ENCODE assay signal across 1 cellular context in the genomic region with DNA sequence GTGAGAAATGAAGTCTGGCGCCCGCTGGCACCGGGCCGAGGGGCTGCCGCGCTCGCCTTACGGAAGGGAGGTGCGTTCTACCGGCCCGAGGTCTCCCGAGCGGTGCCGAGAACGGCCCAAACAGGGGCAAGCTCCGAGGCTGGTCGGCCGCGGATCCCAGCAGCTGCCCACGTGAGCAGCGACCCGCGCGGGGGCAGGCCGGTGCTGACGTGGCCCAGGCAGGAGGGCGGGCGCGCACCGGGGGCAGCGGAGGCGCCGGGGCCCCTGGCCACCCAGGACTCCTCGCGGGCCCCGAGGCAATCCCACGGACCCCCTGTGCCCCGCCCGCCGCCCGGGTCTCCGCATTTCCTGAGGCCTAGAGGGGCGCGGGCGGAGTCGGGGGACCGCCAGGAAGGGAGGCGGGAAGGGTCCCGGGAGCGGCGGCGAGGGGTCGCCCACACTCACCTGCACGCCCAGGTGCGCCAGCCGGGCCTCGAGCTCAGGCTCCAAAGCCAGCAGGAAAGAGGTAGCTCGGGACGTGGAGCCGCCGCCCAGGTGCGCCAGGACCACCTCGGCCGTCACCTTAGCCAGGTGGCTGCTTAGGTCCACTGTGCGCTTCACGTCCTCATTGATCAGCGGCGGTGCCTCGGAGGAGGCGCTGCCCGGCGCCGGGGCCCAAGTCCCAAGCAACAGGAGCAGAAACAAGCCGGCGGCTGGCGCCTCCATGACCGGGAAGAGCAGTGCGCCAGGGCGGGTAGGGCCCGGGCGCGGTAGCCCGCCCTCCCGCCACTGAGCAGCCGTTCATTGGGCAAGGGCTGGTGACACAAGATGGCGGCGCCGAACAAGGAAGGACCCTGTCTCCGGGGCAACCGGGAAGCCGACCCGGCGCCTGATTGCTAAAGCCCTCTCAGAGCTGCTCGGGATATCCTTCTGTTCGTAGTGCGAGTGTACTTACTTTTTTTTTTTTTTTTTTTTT.
TF ChIP-seq lines count a peak whose summit lies in the region.

Gene RPN1 (minus strand): TSS at position 723 of the 955 bp plus-strand sequence. CDS start 18 bp downstream, at position 705.

TF ChIP-seq in GM12878, 131 proteins besides CTCF, POLR2A, EP300 and RAD21 (continued from another document and continues in another):
- TF ChIP-seq CBX3 (IDR thresholded peaks at IDR 0.05; ENCODE audit: borderline replicate concordance, low read depth), result no peak
- TF ChIP-seq, protein P1, sequence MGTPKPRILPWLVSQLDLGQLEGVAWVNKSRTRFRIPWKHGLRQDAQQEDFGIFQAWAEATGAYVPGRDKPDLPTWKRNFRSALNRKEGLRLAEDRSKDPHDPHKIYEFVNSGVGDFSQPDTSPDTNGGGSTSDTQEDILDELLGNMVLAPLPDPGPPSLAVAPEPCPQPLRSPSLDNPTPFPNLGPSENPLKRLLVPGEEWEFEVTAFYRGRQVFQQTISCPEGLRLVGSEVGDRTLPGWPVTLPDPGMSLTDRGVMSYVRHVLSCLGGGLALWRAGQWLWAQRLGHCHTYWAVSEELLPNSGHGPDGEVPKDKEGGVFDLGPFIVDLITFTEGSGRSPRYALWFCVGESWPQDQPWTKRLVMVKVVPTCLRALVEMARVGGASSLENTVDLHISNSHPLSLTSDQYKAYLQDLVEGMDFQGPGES (IDR thresholded peaks at IDR 0.05), result no peak
- TF ChIP-seq BMI1 (IDR thresholded peaks at IDR 0.05; ENCODE audit: borderline replicate concordance), result peak; percentile 90
- no peak for TF ChIP-seq MAX (IDR thresholded peaks at IDR 0.05; ENCODE audit: low read depth, low read length)
- TF ChIP-seq SMARCA5 (IDR thresholded peaks at IDR 0.05), result no peak
- peak; percentile 91 for TF ChIP-seq POLR2AphosphoS5 (IDR thresholded peaks at IDR 0.05; ENCODE audit: low read length)
- 0 out of 4 replicates have a peak, but pooled peaks of 1 of the 2 experiments have one; percentile 76 for TF ChIP-seq SRF (IDR thresholded peaks at IDR 0.05; ENCODE audit: low read depth in 2 of 2, low read length in 2 of 2)
- TF ChIP-seq, protein P2, sequence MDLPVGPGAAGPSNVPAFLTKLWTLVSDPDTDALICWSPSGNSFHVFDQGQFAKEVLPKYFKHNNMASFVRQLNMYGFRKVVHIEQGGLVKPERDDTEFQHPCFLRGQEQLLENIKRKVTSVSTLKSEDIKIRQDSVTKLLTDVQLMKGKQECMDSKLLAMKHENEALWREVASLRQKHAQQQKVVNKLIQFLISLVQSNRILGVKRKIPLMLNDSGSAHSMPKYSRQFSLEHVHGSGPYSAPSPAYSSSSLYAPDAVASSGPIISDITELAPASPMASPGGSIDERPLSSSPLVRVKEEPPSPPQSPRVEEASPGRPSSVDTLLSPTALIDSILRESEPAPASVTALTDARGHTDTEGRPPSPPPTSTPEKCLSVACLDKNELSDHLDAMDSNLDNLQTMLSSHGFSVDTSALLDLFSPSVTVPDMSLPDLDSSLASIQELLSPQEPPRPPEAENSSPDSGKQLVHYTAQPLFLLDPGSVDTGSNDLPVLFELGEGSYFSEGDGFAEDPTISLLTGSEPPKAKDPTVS (IDR thresholded peaks at IDR 0.05; ENCODE audit: low read depth, low read length), result no peak
- peak; percentile 36; the same call in 1 of the 2 replicates for TF ChIP-seq CHD2 (IDR thresholded peaks at IDR 0.05; ENCODE audit: borderline replicate concordance, low read depth, low read length)
- TF ChIP-seq CBX5 (IDR thresholded peaks at IDR 0.05; ENCODE audit: low read depth), result no peak
- no peak for TF ChIP-seq SUPT20H (IDR thresholded peaks at IDR 0.05; ENCODE audit: borderline replicate concordance, control insufficient read depth, low read depth, low read length)
- TF ChIP-seq HDAC2 (IDR thresholded peaks at IDR 0.05), result no peak
- no peak for TF ChIP-seq YBX1 (IDR thresholded peaks at IDR 0.05)
- TF ChIP-seq, protein P3, sequence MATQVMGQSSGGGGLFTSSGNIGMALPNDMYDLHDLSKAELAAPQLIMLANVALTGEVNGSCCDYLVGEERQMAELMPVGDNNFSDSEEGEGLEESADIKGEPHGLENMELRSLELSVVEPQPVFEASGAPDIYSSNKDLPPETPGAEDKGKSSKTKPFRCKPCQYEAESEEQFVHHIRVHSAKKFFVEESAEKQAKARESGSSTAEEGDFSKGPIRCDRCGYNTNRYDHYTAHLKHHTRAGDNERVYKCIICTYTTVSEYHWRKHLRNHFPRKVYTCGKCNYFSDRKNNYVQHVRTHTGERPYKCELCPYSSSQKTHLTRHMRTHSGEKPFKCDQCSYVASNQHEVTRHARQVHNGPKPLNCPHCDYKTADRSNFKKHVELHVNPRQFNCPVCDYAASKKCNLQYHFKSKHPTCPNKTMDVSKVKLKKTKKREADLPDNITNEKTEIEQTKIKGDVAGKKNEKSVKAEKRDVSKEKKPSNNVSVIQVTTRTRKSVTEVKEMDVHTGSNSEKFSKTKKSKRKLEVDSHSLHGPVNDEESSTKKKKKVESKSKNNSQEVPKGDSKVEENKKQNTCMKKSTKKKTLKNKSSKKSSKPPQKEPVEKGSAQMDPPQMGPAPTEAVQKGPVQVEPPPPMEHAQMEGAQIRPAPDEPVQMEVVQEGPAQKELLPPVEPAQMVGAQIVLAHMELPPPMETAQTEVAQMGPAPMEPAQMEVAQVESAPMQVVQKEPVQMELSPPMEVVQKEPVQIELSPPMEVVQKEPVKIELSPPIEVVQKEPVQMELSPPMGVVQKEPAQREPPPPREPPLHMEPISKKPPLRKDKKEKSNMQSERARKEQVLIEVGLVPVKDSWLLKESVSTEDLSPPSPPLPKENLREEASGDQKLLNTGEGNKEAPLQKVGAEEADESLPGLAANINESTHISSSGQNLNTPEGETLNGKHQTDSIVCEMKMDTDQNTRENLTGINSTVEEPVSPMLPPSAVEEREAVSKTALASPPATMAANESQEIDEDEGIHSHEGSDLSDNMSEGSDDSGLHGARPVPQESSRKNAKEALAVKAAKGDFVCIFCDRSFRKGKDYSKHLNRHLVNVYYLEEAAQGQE (IDR thresholded peaks at IDR 0.05; ENCODE audit: low read depth, low read length), result no peak
- TF ChIP-seq, protein P4, sequence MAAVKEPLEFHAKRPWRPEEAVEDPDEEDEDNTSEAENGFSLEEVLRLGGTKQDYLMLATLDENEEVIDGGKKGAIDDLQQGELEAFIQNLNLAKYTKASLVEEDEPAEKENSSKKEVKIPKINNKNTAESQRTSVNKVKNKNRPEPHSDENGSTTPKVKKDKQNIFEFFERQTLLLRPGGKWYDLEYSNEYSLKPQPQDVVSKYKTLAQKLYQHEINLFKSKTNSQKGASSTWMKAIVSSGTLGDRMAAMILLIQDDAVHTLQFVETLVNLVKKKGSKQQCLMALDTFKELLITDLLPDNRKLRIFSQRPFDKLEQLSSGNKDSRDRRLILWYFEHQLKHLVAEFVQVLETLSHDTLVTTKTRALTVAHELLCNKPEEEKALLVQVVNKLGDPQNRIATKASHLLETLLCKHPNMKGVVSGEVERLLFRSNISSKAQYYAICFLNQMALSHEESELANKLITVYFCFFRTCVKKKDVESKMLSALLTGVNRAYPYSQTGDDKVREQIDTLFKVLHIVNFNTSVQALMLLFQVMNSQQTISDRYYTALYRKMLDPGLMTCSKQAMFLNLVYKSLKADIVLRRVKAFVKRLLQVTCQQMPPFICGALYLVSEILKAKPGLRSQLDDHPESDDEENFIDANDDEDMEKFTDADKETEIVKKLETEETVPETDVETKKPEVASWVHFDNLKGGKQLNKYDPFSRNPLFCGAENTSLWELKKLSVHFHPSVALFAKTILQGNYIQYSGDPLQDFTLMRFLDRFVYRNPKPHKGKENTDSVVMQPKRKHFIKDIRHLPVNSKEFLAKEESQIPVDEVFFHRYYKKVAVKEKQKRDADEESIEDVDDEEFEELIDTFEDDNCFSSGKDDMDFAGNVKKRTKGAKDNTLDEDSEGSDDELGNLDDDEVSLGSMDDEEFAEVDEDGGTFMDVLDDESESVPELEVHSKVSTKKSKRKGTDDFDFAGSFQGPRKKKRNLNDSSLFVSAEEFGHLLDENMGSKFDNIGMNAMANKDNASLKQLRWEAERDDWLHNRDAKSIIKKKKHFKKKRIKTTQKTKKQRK (IDR thresholded peaks at IDR 0.05; ENCODE audit: low read depth, low read length), result no peak
- no peak for TF ChIP-seq ZBED1 (IDR thresholded peaks at IDR 0.05; ENCODE audit: borderline replicate concordance)
- TF ChIP-seq ESRRA (IDR thresholded peaks at IDR 0.05; ENCODE audit: low read length), result no peak
- TF ChIP-seq, protein P5, sequence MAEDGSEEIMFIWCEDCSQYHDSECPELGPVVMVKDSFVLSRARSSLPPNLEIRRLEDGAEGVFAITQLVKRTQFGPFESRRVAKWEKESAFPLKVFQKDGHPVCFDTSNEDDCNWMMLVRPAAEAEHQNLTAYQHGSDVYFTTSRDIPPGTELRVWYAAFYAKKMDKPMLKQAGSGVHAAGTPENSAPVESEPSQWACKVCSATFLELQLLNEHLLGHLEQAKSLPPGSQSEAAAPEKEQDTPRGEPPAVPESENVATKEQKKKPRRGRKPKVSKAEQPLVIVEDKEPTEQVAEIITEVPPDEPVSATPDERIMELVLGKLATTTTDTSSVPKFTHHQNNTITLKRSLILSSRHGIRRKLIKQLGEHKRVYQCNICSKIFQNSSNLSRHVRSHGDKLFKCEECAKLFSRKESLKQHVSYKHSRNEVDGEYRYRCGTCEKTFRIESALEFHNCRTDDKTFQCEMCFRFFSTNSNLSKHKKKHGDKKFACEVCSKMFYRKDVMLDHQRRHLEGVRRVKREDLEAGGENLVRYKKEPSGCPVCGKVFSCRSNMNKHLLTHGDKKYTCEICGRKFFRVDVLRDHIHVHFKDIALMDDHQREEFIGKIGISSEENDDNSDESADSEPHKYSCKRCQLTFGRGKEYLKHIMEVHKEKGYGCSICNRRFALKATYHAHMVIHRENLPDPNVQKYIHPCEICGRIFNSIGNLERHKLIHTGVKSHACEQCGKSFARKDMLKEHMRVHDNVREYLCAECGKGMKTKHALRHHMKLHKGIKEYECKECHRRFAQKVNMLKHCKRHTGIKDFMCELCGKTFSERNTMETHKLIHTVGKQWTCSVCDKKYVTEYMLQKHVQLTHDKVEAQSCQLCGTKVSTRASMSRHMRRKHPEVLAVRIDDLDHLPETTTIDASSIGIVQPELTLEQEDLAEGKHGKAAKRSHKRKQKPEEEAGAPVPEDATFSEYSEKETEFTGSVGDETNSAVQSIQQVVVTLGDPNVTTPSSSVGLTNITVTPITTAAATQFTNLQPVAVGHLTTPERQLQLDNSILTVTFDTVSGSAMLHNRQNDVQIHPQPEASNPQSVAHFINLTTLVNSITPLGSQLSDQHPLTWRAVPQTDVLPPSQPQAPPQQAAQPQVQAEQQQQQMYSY (CRISPR knock-in tag; IDR thresholded peaks at IDR 0.05), result no peak
- TF ChIP-seq SMAD1 (IDR thresholded peaks at IDR 0.05; ENCODE audit: low read depth, partially characterized antibody), result peak; percentile 32
- no peak for TF ChIP-seq FOXM1 (IDR thresholded peaks at IDR 0.05; ENCODE audit: low read depth, low read length)
- TF ChIP-seq BCLAF1 (IDR thresholded peaks at IDR 0.05), result no peak
- TF ChIP-seq RELB (IDR thresholded peaks at IDR 0.05; ENCODE audit: low read depth), result peak; percentile 71
- TF ChIP-seq EED (IDR thresholded peaks at IDR 0.05; ENCODE audit: low read depth), result no peak
- no peak for TF ChIP-seq ZNF24 (IDR thresholded peaks at IDR 0.05)
- TF ChIP-seq PAX8 (IDR thresholded peaks at IDR 0.05), result no peak
- no peak for TF ChIP-seq ETV6 (conservative IDR thresholded peaks at IDR 0.05 in 1 of 2, IDR thresholded peaks at IDR 0.05 in 1 of 2; ENCODE audit: borderline replicate concordance in 1 of 2, low read depth in 1 of 2)
- TF ChIP-seq, protein P6, sequence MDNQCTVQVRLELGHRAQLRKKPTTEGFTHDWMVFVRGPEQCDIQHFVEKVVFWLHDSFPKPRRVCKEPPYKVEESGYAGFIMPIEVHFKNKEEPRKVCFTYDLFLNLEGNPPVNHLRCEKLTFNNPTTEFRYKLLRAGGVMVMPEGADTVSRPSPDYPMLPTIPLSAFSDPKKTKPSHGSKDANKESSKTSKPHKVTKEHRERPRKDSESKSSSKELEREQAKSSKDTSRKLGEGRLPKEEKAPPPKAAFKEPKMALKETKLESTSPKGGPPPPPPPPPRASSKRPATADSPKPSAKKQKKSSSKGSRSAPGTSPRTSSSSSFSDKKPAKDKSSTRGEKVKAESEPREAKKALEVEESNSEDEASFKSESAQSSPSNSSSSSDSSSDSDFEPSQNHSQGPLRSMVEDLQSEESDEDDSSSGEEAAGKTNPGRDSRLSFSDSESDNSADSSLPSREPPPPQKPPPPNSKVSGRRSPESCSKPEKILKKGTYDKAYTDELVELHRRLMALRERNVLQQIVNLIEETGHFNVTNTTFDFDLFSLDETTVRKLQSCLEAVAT (IDR thresholded peaks at IDR 0.05), result no peak
- TF ChIP-seq PBX3 (IDR thresholded peaks at IDR 0.05; ENCODE audit: insufficient replicate concordance, low read depth, low read length), result no peak
